8 cellular contexts compared by ENCODE assay signal in the genomic region with DNA sequence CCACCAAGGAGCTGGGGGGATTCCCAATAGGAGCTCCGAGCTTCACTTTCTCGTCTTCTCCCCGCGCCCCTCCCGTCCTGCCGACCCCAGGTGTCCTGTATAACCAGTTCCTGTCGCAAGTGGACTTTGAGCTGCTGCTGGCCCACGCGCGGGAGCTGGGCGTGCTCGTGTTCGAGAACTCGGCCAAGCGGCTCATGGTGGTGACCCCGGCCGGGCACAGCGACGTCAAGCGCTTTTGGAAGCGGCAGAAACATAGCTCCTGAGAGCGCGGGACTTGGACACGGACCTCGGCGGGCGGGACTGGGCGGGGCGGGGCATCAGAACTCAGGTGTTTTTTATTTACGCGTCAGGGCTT. TPM values are rescaled to one million over a fixed set of nuclear protein-coding genes. Genes with fewer than 3 reads are reported as not detected.
DNase-seq lines count a peak whose midpoint lies in the region; ATAC-seq and TF ChIP-seq lines count a peak whose summit lies in the region.

No MANE protein-coding gene starts in this region.

- no peaks in the 10 kb centered on the region for H3K27me3 Mint-ChIP-seq in activated T-cell treated with anti-CD3 and anti-CD28 coated beads, Interleukin-2, amount 50 U/mL, for 4 hours (ENCODE audit: low read depth)

- peaks cover 32% of the 10 kb centered on the region for H3K4me1 Mint-ChIP-seq in activated T-cell treated with anti-CD3 and anti-CD28 coated beads, Interleukin-2, amount 50 U/mL, for 4 hours (ENCODE audit: low read depth)

- H3K4me3 Mint-ChIP-seq in activated T-cell treated with anti-CD3 and anti-CD28 coated beads, Interleukin-2, amount 50 U/mL, for 4 hours = peak overlapping the region; percentile 92

- H3K4me3 ChIP-seq in left lung (peak overlapping the region; percentile 60 to 62), thoracic aorta (peak overlapping the region; percentile 78)

- TF ChIP-seq CTCF in left lung (IDR thresholded peaks at IDR 0.05) (no peak), thoracic aorta (IDR thresholded peaks at IDR 0.05) (no peak)

- H3K9me3 ChIP-seq in left lung (no peaks in the 10 kb centered on the region), thoracic aorta (no peaks in the 10 kb centered on the region)

- H3K36me3 ChIP-seq in left lung (peaks cover 0 to 38% of the 10 kb centered on the region in 2 donors), thoracic aorta (peaks cover 27% of the 10 kb centered on the region)

- ATAC-seq in activated T-cell treated with anti-CD3 and anti-CD28 coated beads, Interleukin-2, amount 50 U/mL, for 4 hours = no peak
- no peak for ATAC-seq in left lung
- ATAC-seq in thoracic aorta (ENCODE audit: insufficient number of reproducible peaks, low FRiP score, low read depth) = no peak

- peaks cover 40% of the 10 kb centered on the region for H3K36me3 Mint-ChIP-seq in activated T-cell treated with anti-CD3 and anti-CD28 coated beads, Interleukin-2, amount 50 U/mL, for 4 hours (ENCODE audit: insufficient read depth)

- no peak for DNase-seq in activated T-cell treated with anti-CD3 and anti-CD28 coated beads, Interleukin-2, amount 50 U/mL, for 4 hours
- DNase-seq in activated T-cell treated with anti-CD3 and anti-CD28 coated beads, Interleukin-2, amount 50 U/mL, for 1 hour = no peak
- DNase-seq in left lung (no peak), thoracic aorta (ENCODE audit: low spot score) (peak; percentile 15), SW480 (ENCODE audit: low spot score) (no peak), COLO829 (ENCODE audit: low spot score) (no peak)
- DNase-seq in activated CD4-positive, alpha-beta T cell treated with anti-CD3 and anti-CD28 coated beads for 1 hour = no peak

- H3K27me3 ChIP-seq in left lung = no peaks in the 10 kb centered on the region
- no peaks in the 10 kb centered on the region for H3K27me3 ChIP-seq in thoracic aorta (replicated peaks; ENCODE audit: insufficient read depth)

- H3K4me1 ChIP-seq in left lung (peaks cover 21 to 41% of the 10 kb centered on the region in 2 donors), thoracic aorta (ENCODE audit: control insufficient read depth in 1 of 2, low read depth in 2 of 2) (peaks cover 15 to 38% of the 10 kb centered on the region in 2 donors)

- intact Hi-C loops in left lung (cut with DNase I) = loop anchor here in 1 of 2 donors (10.0 kb wide), 1 partner anchor 161 kb away; no protein-coding TSS in a partner anchor

- H3K27ac ChIP-seq in angular gyrus (ENCODE audit: low read depth, low read length) (peak overlapping the region; percentile 85), left lung (peak overlapping the region; percentile 82 to 93), thoracic aorta (peak overlapping the region; percentile 86 to 93)

- no peaks in the 10 kb centered on the region for H3K9me3 Mint-ChIP-seq in activated T-cell treated with anti-CD3 and anti-CD28 coated beads, Interleukin-2, amount 50 U/mL, for 4 hours

RNA-seq across cellular contexts. Expression of a gene that starts 0.3 kb away (rescaled TPM):
- total RNA-seq in activated T-cell treated with anti-CD3 and anti-CD28 coated beads, Interleukin-2, amount 50 U/mL, for 4 hours = 10 to 100 TPM; 73.6 to 95.1 (median 79.3) TPM
- total RNA-seq in left lung = 10 to 100 TPM; 34.0 to 40.3 TPM
- 10 to 100 TPM; 20.2 to 26.0 TPM for total RNA-seq in thoracic aorta

RNA-seq across cellular contexts. Expression of a gene that starts 5.7 kb away (rescaled TPM):
- total RNA-seq in activated T-cell treated with anti-CD3 and anti-CD28 coated beads, Interleukin-2, amount 50 U/mL, for 4 hours = 10 to 100 TPM; 69.6 to 74.0 (median 73.8) TPM
- total RNA-seq in left lung (10 to 100 TPM; 29.5 to 34.2 TPM), thoracic aorta (10 to 100 TPM; 14.9 to 42.2 TPM)

RNA-seq across cellular contexts. Expression of a gene that starts 18.3 kb away (rescaled TPM):
- total RNA-seq in activated T-cell treated with anti-CD3 and anti-CD28 coated beads, Interleukin-2, amount 50 U/mL, for 4 hours = under 1 TPM in 1 of 3 donors, not detected in 2; 0.28 TPM
- total RNA-seq in left lung = 100 to 1,000 TPM; 213 to 384 TPM
- total RNA-seq in thoracic aorta = not detected

RNA-seq across cellular contexts. Expression of a gene that starts 27.1 kb away (rescaled TPM):
- total RNA-seq in activated T-cell treated with anti-CD3 and anti-CD28 coated beads, Interleukin-2, amount 50 U/mL, for 4 hours = under 1 TPM in 1 of 3 donors, not detected in 2; 0.03 TPM
- total RNA-seq in left lung (1 to 10 TPM; 2.5 to 4.0 TPM), thoracic aorta (10 to 100 TPM in 1 of 2 donors, not detected in 1; 13.8 TPM)

RNA-seq across cellular contexts. Expression of a gene that starts 29.4 kb away (rescaled TPM):
- total RNA-seq in activated T-cell treated with anti-CD3 and anti-CD28 coated beads, Interleukin-2, amount 50 U/mL, for 4 hours = 10 to 100 TPM; 13.9 to 23.1 (median 14.2) TPM
- total RNA-seq in left lung = 100 to 1,000 TPM in 1 of 2 donors, 10 to 100 TPM in 1; 77.9 to 148 TPM
- 10 to 100 TPM; 22.1 to 23.8 TPM for total RNA-seq in thoracic aorta

Comparison
In these comparisons a context has a peak if more than half of its experiments do, and no peak if none do; other contexts are left out.
1. RNA of a gene that starts 18.3 kb away (total RNA-seq): 213 to 384 TPM in left lung; 0.28 TPM in activated T-cell treated with anti-CD3 and anti-CD28 coated beads, Interleukin-2, amount 50 U/mL, for 4 hours and not detected in thoracic aorta; every median in the first group is over 100 times any median in the second.
2. Peak in every context shown above with its lines, with median percentiles within 50 percentile points of each other: H3K27ac ChIP-seq.